Comparison of ENCODE assay signal across 8 cellular contexts in genomic region chr19:39052243-39052746, GRCh38. TPM values are rescaled to one million over a fixed set of nuclear protein-coding genes. Genes with fewer than 3 reads are reported as not detected.
A peak's percentile ranks its signal among the peaks of the same experiment; 100 is the strongest.
DNase-seq lines count a peak whose midpoint lies in the region; ATAC-seq and TF ChIP-seq lines count a peak whose summit lies in the region.

No MANE protein-coding gene starts in this region.

- TF ChIP-seq EP300 in suprapubic skin (IDR thresholded peaks at IDR 0.05), result no peak

- POLR2A ChIA-PET in PC-9 (lab: Charles Lee; ENCODE audit: unreplicated experiment), result interaction anchor here (0.7 kb wide), 1 partner anchor 1374 kb away, joined by 4 read pairs; no protein-coding TSS in a partner anchor

- H3K79me2 ChIP-seq in PC-9 (ENCODE audit: low read depth), result no peaks in the 10 kb centered on the region

- H3K4me3 ChIP-seq in PC-9, result no peak overlapping the region
- no peak overlapping the region for H3K4me3 ChIP-seq in fibroblast of the aortic adventitia (ENCODE audit: low read depth, low read length)
- no peak overlapping the region for H3K4me3 ChIP-seq in suprapubic skin

- TF ChIP-seq POLR2A in suprapubic skin (IDR thresholded peaks at IDR 0.05), result no peak

- 24% methylated on average over 4 of the region's 10 CpGs for WGBS in suprapubic skin

- no peak overlapping the region for H2AFZ ChIP-seq in PC-9

- H3K4me2 ChIP-seq in PC-9, result no peak overlapping the region

- TF ChIP-seq CTCF in PC-9 (conservative IDR thresholded peaks at IDR 0.05) (peak; percentile 96), fibroblast of the aortic adventitia (IDR thresholded peaks at IDR 0.05; ENCODE audit: insufficient read depth, low read length) (peak; percentile 91), suprapubic skin (IDR thresholded peaks at IDR 0.05) (peak; percentile 43 to 80)

- BruUV-seq in PC-9 (replicated peaks; lab: Mats Ljungman, UMichigan), result no TSS peak

- DNase-seq in NCI-H2196 (lab: John Stamatoyannopoulos, UW; ENCODE audit: unreplicated experiment) (peak; percentile 34), NCI-H2196 treated with DMSO at 0.1 percent for 48 hours (lab: John Stamatoyannopoulos, UW; ENCODE audit: unreplicated experiment) (no peak), PC-9 (peak; percentile 45 to 72), activated T-helper 1 cell treated with Interleukin-2 at 50 U/mL for 16 hours (ENCODE audit: low read depth) (peak; percentile 50), fibroblast of the aortic adventitia (ENCODE audit: low read depth) (peak; percentile 65), occipital lobe (lab: John Stamatoyannopoulos, UW) (peak; percentile 14), suprapubic skin (ENCODE audit: low spot score in 2 of 2) (no peak)

- no peaks in the 10 kb centered on the region for H3K27me3 ChIP-seq in PC-9 (ENCODE audit: insufficient read depth, low read depth)
- no peaks in the 10 kb centered on the region for H3K27me3 ChIP-seq in suprapubic skin

- H3K9me3 ChIP-seq in PC-9 (ENCODE audit: insufficient read depth, low read depth), result no peaks in the 10 kb centered on the region
- H3K9me3 ChIP-seq in suprapubic skin, result no peaks in the 10 kb centered on the region

- no peaks in the 10 kb centered on the region for H3K9me2 ChIP-seq in PC-9 (ENCODE audit: insufficient read depth)

- intact Hi-C loops in PC-9 (cut with micrococcal nuclease; ENCODE audit: unreplicated experiment), result loop anchor here (1.0 to 10.0 kb wide), 5 partner anchors 63 to 360 kb away; partner anchors contain the start of gene PLEKHG2

- peaks cover under 1% of the 10 kb centered on the region; the same call in 1 of the 2 replicates for H3K4me1 ChIP-seq in PC-9 (replicated peaks; ENCODE audit: insufficient read depth)
- H3K4me1 ChIP-seq in suprapubic skin, result no peaks in the 10 kb centered on the region

- no peaks in the 10 kb centered on the region; the same call in 1 of the 2 replicates for H3F3A ChIP-seq in PC-9 (ENCODE audit: insufficient read depth, low read depth)

- no peak for ATAC-seq in HG03025 (IDR thresholded peaks at IDR 0.05; ENCODE audit: low FRiP score, unreplicated experiment)

- H3K27ac ChIP-seq in PC-9, result no peak overlapping the region
- no peak overlapping the region for H3K27ac ChIP-seq in suprapubic skin

- H3K36me3 ChIP-seq in PC-9 (ENCODE audit: low read depth) (no peaks in the 10 kb centered on the region), suprapubic skin (no peaks in the 10 kb centered on the region)

- CTCF ChIA-PET in PC-9 (lab: Charles Lee), result interaction anchor here (0.8 to 1.2 kb wide), 2 partner anchors 39 to 60 kb away, joined by 3 to 4 read pairs; no protein-coding TSS in a partner anchor

- no peaks in the 10 kb centered on the region for H4K20me1 ChIP-seq in PC-9 (ENCODE audit: insufficient read depth)

RNA-seq across cellular contexts. Expression of gene FBXO27, which starts 19.9 kb away (rescaled TPM):
- total RNA-seq in PC-9 (2021) (48.5 and 88.9 TPM in 2 replicates), fibroblast of the aortic adventitia (ENCODE audit: low replicate concordance) (7.2 and 17.8 TPM in 2 replicates), occipital lobe (5.6 TPM), suprapubic skin (10 to 100 TPM; 12.0 to 37.9 (median 26.1) TPM)

RNA-seq across cellular contexts. Expression of gene ACP7, which starts 31.9 kb away (rescaled TPM):
- total RNA-seq in PC-9 (2021), result 3.8 and 5.4 TPM in 2 replicates
- 0.45 TPM in 1 of 2 replicates, not detected in the other for total RNA-seq in fibroblast of the aortic adventitia (ENCODE audit: low replicate concordance)
- not detected for total RNA-seq in occipital lobe
- 10 to 100 TPM; 15.0 to 24.1 (median 18.0) TPM for total RNA-seq in suprapubic skin

Comparison
In these comparisons a context has a peak if more than half of its experiments do, and no peak if none do; other contexts are left out.
1. DNase-seq: peak in NCI-H2196 (single experiment), PC-9 (2 of 2), activated T-helper 1 cell treated with Interleukin-2 at 50 U/mL for 16 hours (single experiment), fibroblast of the aortic adventitia (single experiment) and occipital lobe (single experiment); none in NCI-H2196 treated with DMSO at 0.1 percent for 48 hours (single experiment) and suprapubic skin (0 of 2).
2. Peak in every context shown above with its lines, with median percentiles within 50 percentile points of each other: CTCF ChIP-seq.